Comparison of ENCODE assay signal across 18 cellular contexts in genomic region chr3:126541628-126542339, GRCh38. TPM values are rescaled to one million over a fixed set of nuclear protein-coding genes. Genes with fewer than 3 reads are reported as not detected.
DNase-seq lines count a peak whose midpoint lies in the region; ATAC-seq, FAIRE-seq and TF ChIP-seq lines count a peak whose summit lies in the region.
"Had no signal": no experiment of that assay in that cellular context is flagged by ENCODE, and none has a peak within 500 bp of the region (broad histone marks: within the 10 kb centered on the region; RNA-seq: fewer than 3 reads in every experiment).

No MANE protein-coding gene starts in this region.

- H3K23ac ChIP-seq in IMR-90 (ENCODE audit: low read depth, low read length): no peak overlapping the region

- no peak for TF ChIP-seq EP300 in ovary (IDR thresholded peaks at IDR 0.05)

- no peaks in the 10 kb centered on the region for H4K20me1 ChIP-seq in IMR-90 (ENCODE audit: insufficient read depth, low read length)

- BruUV-seq in IMR-90 (replicated peaks; lab: Mats Ljungman, UMichigan): no TSS peak

- H3K9ac ChIP-seq in IMR-90 (ENCODE audit: low read depth, low read length): no peak overlapping the region

- CTCF ChIA-PET in IMR-90 (lab: Yijun Ruan, JAX): no interaction called here

- peak; percentile 9 for DNase-seq in 8988T
- DNase-seq in IMR-90: no peak
- peak; percentile 47 for DNase-seq in cardiac septum (ENCODE audit: low spot score)
- DNase-seq in ovary: peak in 4 of 5 donors; percentile 1 to 30 (median 4)
- no peak for DNase-seq in RCC 7860 (ENCODE audit: low spot score)
- no peak for DNase-seq in NCI-H446 (lab: John Stamatoyannopoulos, UW)
- DNase-seq in NCI-H2227 treated with DMSO at 0.1 percent for 48 hours (lab: John Stamatoyannopoulos, UW): no peak
- DNase-seq in midbrain (lab: John Stamatoyannopoulos, UW): no peak
- DNase-seq: activated CD4-positive, alpha-beta T cell treated with anti-CD3 and anti-CD28 coated beads, Interleukin-2, amount 50 U/mL, for 1 hour; heart right ventricle; NCI-H1694 treated with DMSO at 0.1 percent for 48 hours; NCI-H526; stimulated activated CD4-positive, alpha-beta T cell treated with anti-CD3 and anti-CD28 coated beads, Interleukin-15, amount 100 ng/mL, for 24 hours had no signal

- no peaks in the 10 kb centered on the region; the same call in 1 of the 2 replicates for H3K9me3 ChIP-seq in IMR-90 (ENCODE audit: control insufficient read depth, insufficient read depth, low read length)
- no peaks in the 10 kb centered on the region for H3K9me3 ChIP-seq in ovary
- H3K9me3 ChIP-seq: heart right ventricle had no signal

- POLR2A ChIA-PET in IMR-90 (lab: Charles Lee; ENCODE audit: unreplicated experiment): no interaction called here

- no peak overlapping the region for H3K56ac ChIP-seq in IMR-90 (ENCODE audit: extremely low read depth, insufficient read depth, low read length)

- no peak overlapping the region for H2AK5ac ChIP-seq in IMR-90 (ENCODE audit: low read depth, low read length)

- H2AFZ ChIP-seq in IMR-90 (replicated peaks; ENCODE audit: low read length, poor library complexity): peak overlapping the region; percentile 34

- TF ChIP-seq POLR2A in IMR-90 (IDR thresholded peaks at IDR 0.05; ENCODE audit: low read depth, low read length) (no peak), ovary (IDR thresholded peaks at IDR 0.05) (no peak)

- peaks cover 12% of the 10 kb centered on the region for H3K9me1 ChIP-seq in IMR-90 (ENCODE audit: insufficient read depth, low read length)

- 31% methylated on average over 62 of the region's 101 CpGs; no CpG with 5 or more reads in 1 of the 2 experiments for WGBS in IMR-90 (ENCODE audit: extremely low coverage in 2 of 2, insufficient read length in 1 of 2), 2 experiments
- 25 to 36% (median 33%) methylated on average over 70 to 101 of the region's 101 CpGs for WGBS in ovary, 3 donors

- H3K79me1 ChIP-seq in IMR-90 (ENCODE audit: low read depth in 1 of 2, low read length in 2 of 2): no peaks in the 10 kb centered on the region

- H3K4me1 ChIP-seq in IMR-90 (ENCODE audit: control insufficient read depth, insufficient read depth, low read length) (peaks cover 6% of the 10 kb centered on the region), ovary (ENCODE audit: insufficient read depth) (no peaks in the 10 kb centered on the region)

- H3K4ac ChIP-seq in IMR-90 (ENCODE audit: low read depth, low read length): no peak overlapping the region

- H4K91ac ChIP-seq in IMR-90 (ENCODE audit: insufficient read depth, low read depth, low read length): no peak overlapping the region

- TF ChIP-seq CTCF in IMR-90 (conservative IDR thresholded peaks at IDR 0.05; ENCODE audit: low read depth, low read length) (no peak), ovary (IDR thresholded peaks at IDR 0.05) (no peak)

- dilution Hi-C loops in IMR-90 (cut with HindIII; ENCODE audit: low sequenced_read_pairs, unreplicated experiment): no loop called here

- H3K4me3 ChIP-seq in IMR-90 (ENCODE audit: insufficient read depth, low read depth, low read length): no peak overlapping the region
- no peak overlapping the region for H3K4me3 ChIP-seq in ovary

- TF ChIP-seq RAD21 in IMR-90 (IDR thresholded peaks at IDR 0.05; ENCODE audit: low read length): no peak

- peaks cover 39% of the 10 kb centered on the region for H3K27me3 ChIP-seq in IMR-90 (ENCODE audit: control insufficient read depth, insufficient read depth, low read length)
- no peaks in the 10 kb centered on the region for H3K27me3 ChIP-seq in ovary

- no peaks in the 10 kb centered on the region for H3K36me3 ChIP-seq in IMR-90 (ENCODE audit: control insufficient read depth, insufficient read depth, low read length)
- H3K36me3 ChIP-seq in ovary: no peaks in the 10 kb centered on the region
- H3K36me3 ChIP-seq: heart right ventricle had no signal

- H2BK120ac ChIP-seq in IMR-90 (ENCODE audit: low read depth, low read length): no peak overlapping the region

- H4K8ac ChIP-seq in IMR-90 (ENCODE audit: low read depth in 2 of 2, low read length in 2 of 2): no peak overlapping the region

- H3K18ac ChIP-seq in IMR-90 (ENCODE audit: low read depth, low read length): no peak overlapping the region

- no peak overlapping the region for H4K5ac ChIP-seq in IMR-90 (ENCODE audit: low read depth, low read length)

- intact Hi-C loops in IMR-90 (cut with micrococcal nuclease): no loop called here
- intact Hi-C loops in cardiac septum (cut with DNase I): no loop called here
- intact Hi-C loops in ovary (cut with DNase I): no loop called here

- H2BK20ac ChIP-seq in IMR-90 (ENCODE audit: low read depth, low read length): no peak overlapping the region

- no peak overlapping the region for H2BK5ac ChIP-seq in IMR-90 (ENCODE audit: low read depth, low read length, poor library complexity, severe bottlenecking)

- in situ Hi-C loops in IMR-90 (cut with MboI; ENCODE audit: low sequenced_read_pairs): no loop called here

- no peak overlapping the region for H3K4me2 ChIP-seq in IMR-90 (ENCODE audit: low read depth, low read length)

- no peak for ATAC-seq in IMR-90 (ENCODE audit: low read depth)

- no peak overlapping the region for H2BK15ac ChIP-seq in IMR-90 (ENCODE audit: low read depth, low read length)

- H3K14ac ChIP-seq in IMR-90 (replicated peaks; ENCODE audit: low read depth, low read length): no peak overlapping the region

- peak overlapping the region; percentile 71 for H2AK9ac ChIP-seq in IMR-90 (replicated peaks; ENCODE audit: low read depth, low read length, poor library complexity)

- no peak for FAIRE-seq in RCC 7860 (lab: Jason Lieb, UNC)
- FAIRE-seq: bronchial epithelial cell, urothelium cell line had no signal

- H3K27ac ChIP-seq in IMR-90 (ENCODE audit: insufficient read depth, low read length): no peak overlapping the region
- H3K27ac ChIP-seq in ovary: no peak overlapping the region

TF ChIP-seq in IMR-90, 13 proteins besides CTCF, POLR2A, EP300 and RAD21:
- TF ChIP-seq SMC3 (IDR thresholded peaks at IDR 0.05; ENCODE audit: low read depth, low read length) (no peak), FOS (IDR thresholded peaks at IDR 0.05; ENCODE audit: low read depth, low read length) (no peak), MXI1 (IDR thresholded peaks at IDR 0.05; ENCODE audit: borderline replicate concordance, low read depth, low read length) (no peak), RCOR1 (IDR thresholded peaks at IDR 0.05; ENCODE audit: insufficient replicate concordance, low read length) (no peak), USF2 (IDR thresholded peaks at IDR 0.05; ENCODE audit: low read depth, low read length) (no peak), MAFK (IDR thresholded peaks at IDR 0.05; ENCODE audit: low read depth, low read length) (no peak), CEBPB (IDR thresholded peaks at IDR 0.05; ENCODE audit: low read depth, low read length) (no peak), ELK1 (IDR thresholded peaks at IDR 0.05; ENCODE audit: borderline replicate concordance, low read depth, low read length) (no peak), RFX5 (IDR thresholded peaks at IDR 0.05; ENCODE audit: low read depth, low read length) (no peak), BHLHE40 (IDR thresholded peaks at IDR 0.05; ENCODE audit: low read depth, low read length) (no peak), CHD1 (IDR thresholded peaks at IDR 0.05; ENCODE audit: low read depth, low read length) (no peak)

RNA-seq across cellular contexts. Expression of gene C3orf22, which starts 16.9 kb away (rescaled TPM):
- total RNA-seq in IMR-90 (2012; rRNA removed) (not detected in 2 replicates), cardiac septum (not detected), ovary (under 1 TPM in 3 of 7 donors, not detected in 4; 0.12 to 0.40 (median 0.30) TPM)
- polyA plus RNA-seq in IMR-90 (2012; rRNA removed) (not detected in 2 replicates), ovary (under 1 TPM in 1 of 2 donors, not detected in 1; 0.04 TPM)
- polyA plus RNA-seq in IMR-90 (2012; cell fraction: cytosol; rRNA removed): not detected in 2 replicates
- polyA plus RNA-seq in IMR-90 (2012; cell fraction: nucleus; rRNA removed; ENCODE audit: low replicate concordance): not detected in 2 replicates
- total RNA-seq: bronchial epithelial cell, lower leg skin, RPMI7951 had no signal
- polyA plus RNA-seq: heart right ventricle, neural cell had no signal

RNA-seq across cellular contexts. Expression of gene CHST13, which starts 17.8 kb away (rescaled TPM):
- total RNA-seq in IMR-90 (2012; rRNA removed) (not detected in 2 replicates), cardiac septum (0.16 TPM), ovary (under 1 TPM in 4 of 7 donors, not detected in 3; 0.12 to 0.87 (median 0.44) TPM)
- polyA plus RNA-seq in IMR-90 (2012; rRNA removed) (not detected in 2 replicates), ovary (under 1 TPM in 1 of 2 donors, not detected in 1; 0.15 TPM)
- polyA plus RNA-seq in IMR-90 (2012; cell fraction: cytosol; rRNA removed): 0.02 TPM in 1 of 2 replicates, not detected in the other
- polyA plus RNA-seq in IMR-90 (2012; cell fraction: nucleus; rRNA removed; ENCODE audit: low replicate concordance): not detected in 2 replicates
- total RNA-seq: bronchial epithelial cell, RPMI7951 had no signal
- polyA plus RNA-seq: neural cell had no signal

RNA-seq across cellular contexts. Expression of gene UROC1, which starts 24.2 kb away (rescaled TPM):
- total RNA-seq in IMR-90 (2012; rRNA removed) (not detected in 2 replicates), cardiac septum (not detected), ovary (under 1 TPM in 4 of 7 donors, not detected in 3; 0.08 to 0.32 (median 0.15) TPM)
- polyA plus RNA-seq in IMR-90 (2012; rRNA removed) (not detected in 2 replicates), ovary (under 1 TPM in 1 of 2 donors, not detected in 1; 0.06 TPM)
- not detected in 2 replicates for polyA plus RNA-seq in IMR-90 (2012; cell fraction: cytosol; rRNA removed)
- not detected in 2 replicates for polyA plus RNA-seq in IMR-90 (2012; cell fraction: nucleus; rRNA removed; ENCODE audit: low replicate concordance)
- total RNA-seq: bronchial epithelial cell, heart right ventricle, lower leg skin, RPMI7951 had no signal
- polyA plus RNA-seq: neural cell had no signal

Comparison
In these comparisons a context has a peak if more than half of its experiments do, and no peak if none do; other contexts are left out.
1. DNase-seq: peak in 8988T (single experiment), cardiac septum (single experiment) and ovary (4 of 5); none in IMR-90 (single experiment), RCC 7860 (single experiment), NCI-H446 (0 of 2), NCI-H2227 treated with DMSO at 0.1 percent for 48 hours (single experiment) and midbrain (single experiment).